1 cellular context compared by ENCODE assay signal in the genomic region with DNA sequence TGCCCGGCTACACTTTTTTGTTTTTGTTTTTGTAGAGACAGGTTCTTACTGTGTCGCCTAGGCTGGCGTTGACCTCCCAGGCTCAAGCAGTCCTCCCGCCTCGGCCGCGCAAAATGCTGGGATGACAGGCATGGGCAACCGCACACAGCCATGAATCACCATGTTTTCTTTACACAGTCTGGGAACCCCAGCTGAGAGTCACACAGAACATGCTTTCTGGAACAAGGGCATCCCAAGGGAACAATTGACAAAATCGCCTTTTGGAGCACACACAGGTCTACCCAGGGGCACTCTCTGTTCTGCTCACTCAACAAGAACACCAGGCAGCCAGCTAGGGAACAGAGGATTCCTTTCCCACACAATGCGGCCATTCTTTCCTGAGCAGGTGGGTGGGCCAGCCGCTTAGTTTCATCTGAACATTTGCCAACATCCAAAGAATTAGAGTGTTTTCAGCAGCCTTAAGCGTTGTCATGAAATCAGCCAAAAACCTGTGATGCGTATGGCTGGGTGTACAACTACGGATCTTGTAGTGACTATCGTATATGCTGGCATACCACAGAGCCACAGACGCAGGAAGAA.
TF ChIP-seq lines count a peak whose summit lies in the region.

No MANE protein-coding gene starts in this region.

TF ChIP-seq in endothelial cell of umbilical vein, 7 proteins besides CTCF, POLR2A, EP300 and RAD21 (continued from another document):
- TF ChIP-seq, protein P1, sequence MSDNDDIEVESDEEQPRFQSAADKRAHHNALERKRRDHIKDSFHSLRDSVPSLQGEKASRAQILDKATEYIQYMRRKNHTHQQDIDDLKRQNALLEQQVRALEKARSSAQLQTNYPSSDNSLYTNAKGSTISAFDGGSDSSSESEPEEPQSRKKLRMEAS (IDR thresholded peaks at IDR 0.05; ENCODE audit: insufficient read depth, insufficient read length) = no peak
- TF ChIP-seq MYC (IDR thresholded peaks at IDR 0.05; ENCODE audit: low read depth, low read length) = no peak
